ENCODE assay signal across 13 cellular contexts in the genomic region with DNA sequence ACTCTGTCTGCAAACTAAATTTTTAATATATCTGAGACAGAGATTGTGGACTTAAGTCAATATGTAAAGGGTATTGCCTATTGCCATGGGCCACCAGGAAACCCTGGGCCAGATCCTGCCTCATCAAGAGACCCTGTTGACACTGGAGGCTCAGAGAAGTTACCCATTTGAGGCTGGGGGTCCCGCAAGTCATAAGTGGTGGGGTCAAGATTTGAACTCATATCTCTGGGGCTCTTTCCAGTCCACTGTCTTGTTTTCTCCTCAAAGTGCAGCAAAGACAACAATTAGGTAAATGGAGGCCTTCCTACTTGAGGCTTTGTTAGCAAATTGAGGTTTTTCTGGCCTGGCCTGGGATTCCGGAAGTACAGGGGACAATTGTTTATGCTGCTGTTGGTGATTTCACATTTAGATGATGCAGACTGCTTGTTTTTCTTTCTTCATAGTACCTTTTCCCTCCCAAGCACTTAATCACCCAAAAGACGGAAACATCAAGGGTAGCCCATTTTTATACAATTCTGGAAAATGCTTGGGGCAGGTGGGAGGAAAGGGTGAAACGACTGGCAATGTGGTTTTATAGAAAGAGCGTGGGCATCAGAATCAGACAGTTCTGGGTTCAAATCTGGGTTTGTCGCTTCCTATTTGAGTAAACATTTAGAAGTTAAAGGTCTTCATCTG.
DNase-seq lines count a peak whose midpoint lies in the region; ATAC-seq and TF ChIP-seq lines count a peak whose summit lies in the region.
"Had no signal": no experiment of that assay in that cellular context is flagged by ENCODE, and none has a peak within 500 bp of the region (broad histone marks: within the 10 kb centered on the region; RNA-seq: fewer than 3 reads in every experiment).

No MANE protein-coding gene starts in this region.

- no peak for TF ChIP-seq EP300 in gastroesophageal sphincter (IDR thresholded peaks at IDR 0.05)

- H3K27me3 Mint-ChIP-seq in activated CD4-positive, alpha-beta T cell treated with anti-CD3 and anti-CD28 coated beads for 36 hours = peaks cover 3% of the 10 kb centered on the region
- H3K27me3 Mint-ChIP-seq in T-helper 17 cell = peaks cover 6% of the 10 kb centered on the region
- peaks cover 6% of the 10 kb centered on the region for H3K27me3 Mint-ChIP-seq in brain

- H3K27ac Mint-ChIP-seq in activated CD4-positive, alpha-beta T cell treated with anti-CD3 and anti-CD28 coated beads for 36 hours = peak overlapping the region; percentile 90
- H3K27ac Mint-ChIP-seq in T-helper 17 cell = peak overlapping the region; percentile 85
- peak overlapping the region in 3 of 5 experiments; percentile 27 to 72 (median 33) for H3K27ac Mint-ChIP-seq in brain
- H3K27ac Mint-ChIP-seq: mesothelial cell of epicardium had no signal

- POLR2A ChIA-PET in activated CD4-positive, alpha-beta T cell treated with anti-CD3 and anti-CD28 coated beads for 36 hours (lab: Charles Lee) = interaction anchor here (1.3 to 3.3 kb wide), 6 partner anchors 10 to 245 kb away, joined by 3 to 20 read pairs (median 12); no protein-coding TSS in a partner anchor

- CTCF ChIA-PET in activated CD4-positive, alpha-beta T cell treated with anti-CD3 and anti-CD28 coated beads for 36 hours (lab: Charles Lee) = interaction anchor here (1.0 to 3.0 kb wide), 8 partner anchors 10 to 336 kb away, joined by 3 to 20 read pairs (median 6); partner anchors contain the start of gene RBPJ

- intact Hi-C loops in activated CD4-positive, alpha-beta T cell treated with anti-CD3 and anti-CD28 coated beads for 36 hours (cut with DNase I, micrococcal nuclease) = loop anchor here (1.0 to 2.0 kb wide), 10 partner anchors 16 to 245 kb away; partner anchors contain the start of gene SMIM20 (in 1 of the 2)

- H3K4me1 ChIP-seq in gastroesophageal sphincter = peaks cover 0 to 6% (median 0%) of the 10 kb centered on the region in 3 donors
- H3K4me1 ChIP-seq: psoas muscle had no signal

- no peaks in the 10 kb centered on the region for H3K36me3 ChIP-seq in gastroesophageal sphincter
- H3K36me3 ChIP-seq: stomach had no signal

- no peak for TF ChIP-seq POLR2A in gastroesophageal sphincter (IDR thresholded peaks at IDR 0.05)

- WGBS in gastroesophageal sphincter (ENCODE audit: low coverage in 1 of 2), 2 donors = 85 to 92% methylated on average over 5 to 6 of the region's 6 CpGs

- H3K9me3 Mint-ChIP-seq in activated CD4-positive, alpha-beta T cell treated with anti-CD3 and anti-CD28 coated beads for 36 hours (ENCODE audit: low read depth) = peaks cover 15% of the 10 kb centered on the region
- H3K9me3 Mint-ChIP-seq in brain = peaks cover 0 to 19% (median 17%) of the 10 kb centered on the region in 5 experiments

- no peak overlapping the region for H3K4me3 ChIP-seq in gastroesophageal sphincter
- H3K4me3 ChIP-seq: psoas muscle, stomach had no signal

- H3K4me1 Mint-ChIP-seq in activated CD4-positive, alpha-beta T cell treated with anti-CD3 and anti-CD28 coated beads for 36 hours = peaks cover 64% of the 10 kb centered on the region
- H3K4me1 Mint-ChIP-seq in T-helper 17 cell = peaks cover 21% of the 10 kb centered on the region
- H3K4me1 Mint-ChIP-seq in brain = peaks cover 20% of the 10 kb centered on the region

- H3K27me3 ChIP-seq in gastroesophageal sphincter = no peaks in the 10 kb centered on the region
- H3K27me3 ChIP-seq: stomach had no signal

- peaks cover 18% of the 10 kb centered on the region for H3K36me3 Mint-ChIP-seq in activated CD4-positive, alpha-beta T cell treated with anti-CD3 and anti-CD28 coated beads for 36 hours (ENCODE audit: low read depth)
- H3K36me3 Mint-ChIP-seq in T-helper 17 cell (ENCODE audit: low read depth) = no peaks in the 10 kb centered on the region
- peaks cover 4% of the 10 kb centered on the region for H3K36me3 Mint-ChIP-seq in brain
- H3K36me3 Mint-ChIP-seq: mesothelial cell of epicardium had no signal

- DNase-seq in activated CD4-positive, alpha-beta T cell treated with anti-CD3 and anti-CD28 coated beads for 36 hours = peak; percentile 57
- no peak for DNase-seq in activated CD4-positive, alpha-beta T cell treated with anti-CD3 and anti-CD28 coated beads for 1 hour
- DNase-seq in T-helper 17 cell = no peak
- peak; percentile 36 to 56 for DNase-seq in stimulated activated CD4-positive, alpha-beta T cell treated with anti-CD3 and anti-CD28 coated beads, Interleukin-2, amount 100 ng/mL, for 24 hours
- DNase-seq: Calu3, psoas muscle, SHP77 treated with DMSO at 0.1 percent for 48 hours, stomach had no signal

- H3K9me3 ChIP-seq in T-helper 17 cell (ENCODE audit: control insufficient read depth, low read length, poor library complexity, severe bottlenecking) (no peaks in the 10 kb centered on the region), gastroesophageal sphincter (peaks cover 0 to 10% (median 0%) of the 10 kb centered on the region in 3 donors)

- TF ChIP-seq CTCF in brain (conservative IDR thresholded peaks at IDR 0.05) = no peak
- TF ChIP-seq CTCF in gastroesophageal sphincter (IDR thresholded peaks at IDR 0.05) = no peak

- peak; percentile 38 for ATAC-seq in activated CD4-positive, alpha-beta T cell treated with anti-CD3 and anti-CD28 coated beads for 36 hours
- peak; percentile 8 for ATAC-seq in T-helper 17 cell
- ATAC-seq in GM21825 (IDR thresholded peaks at IDR 0.05; ENCODE audit: unreplicated experiment) = no peak
- ATAC-seq in GM21619 (IDR thresholded peaks at IDR 0.05; ENCODE audit: unreplicated experiment) = no peak
- ATAC-seq in gastroesophageal sphincter = no peak

- H3K27ac ChIP-seq in gastroesophageal sphincter = peak overlapping the region in 2 of 4 donors; percentile 15 to 20
- H3K27ac ChIP-seq: psoas muscle had no signal

- H3K4me3 Mint-ChIP-seq in activated CD4-positive, alpha-beta T cell treated with anti-CD3 and anti-CD28 coated beads for 36 hours = peak overlapping the region; percentile 26
- peak overlapping the region; percentile 37 for H3K4me3 Mint-ChIP-seq in T-helper 17 cell
- no peak overlapping the region for H3K4me3 Mint-ChIP-seq in brain
- H3K4me3 Mint-ChIP-seq: mesothelial cell of epicardium had no signal

Comparison
In these comparisons a context has a peak if more than half of its experiments do, and no peak if none do; other contexts are left out.
1. DNase-seq: peak in activated CD4-positive, alpha-beta T cell treated with anti-CD3 and anti-CD28 coated beads for 36 hours (single experiment) and stimulated activated CD4-positive, alpha-beta T cell treated with anti-CD3 and anti-CD28 coated beads, Interleukin-2, amount 100 ng/mL, for 24 hours (2 of 2); none in activated CD4-positive, alpha-beta T cell treated with anti-CD3 and anti-CD28 coated beads for 1 hour (single experiment) and T-helper 17 cell (0 of 3).
2. ATAC-seq: peak in activated CD4-positive, alpha-beta T cell treated with anti-CD3 and anti-CD28 coated beads for 36 hours (single experiment) and T-helper 17 cell (single experiment); none in GM21825 (single experiment), GM21619 (single experiment) and gastroesophageal sphincter (single experiment).
3. H3K27ac Mint-ChIP-seq: peak in every context shown above with its lines; median percentile 90 in activated CD4-positive, alpha-beta T cell treated with anti-CD3 and anti-CD28 coated beads for 36 hours; 85 in T-helper 17 cell; 33 in brain.
4. H3K4me3 Mint-ChIP-seq: peak in activated CD4-positive, alpha-beta T cell treated with anti-CD3 and anti-CD28 coated beads for 36 hours (single experiment) and T-helper 17 cell (single experiment); none in brain (0 of 5).